ENCODE assay signal across 1 cellular context in genomic region chr18:12606592-12607315, GRCh38.
TF ChIP-seq lines count a peak whose summit lies in the region.

No MANE protein-coding gene starts in this region.

TF ChIP-seq in K562, 482 proteins besides CTCF, POLR2A, EP300 and RAD21 (continued from another document):
- TF ChIP-seq ATF3 (IDR thresholded peaks at IDR 0.05) (peak; percentile 87), ATF3 (CRISPR knock-in tag; conservative IDR thresholded peaks at IDR 0.05) (no peak), LCOR (CRISPR knock-in tag; IDR thresholded peaks at IDR 0.05) (no peak), E2F4 (CRISPR knock-in tag; IDR thresholded peaks at IDR 0.05; ENCODE audit: low read depth) (no peak), SUPT5H (IDR thresholded peaks at IDR 0.05) (no peak), SRSF9 (IDR thresholded peaks at IDR 0.05; ENCODE audit: borderline replicate concordance, low read depth, low read length) (no peak), CREB3L1 (IDR thresholded peaks at IDR 0.05; ENCODE audit: borderline replicate concordance, low read depth) (no peak), ATF4 (CRISPR knock-in tag; IDR thresholded peaks at IDR 0.05) (peak; percentile 79), ZNF589 (CRISPR knock-in tag; IDR thresholded peaks at IDR 0.05; ENCODE audit: low read depth) (peak; percentile 53), TCF7 (IDR thresholded peaks at IDR 0.05; ENCODE audit: borderline replicate concordance) (no peak), RBM14 (IDR thresholded peaks at IDR 0.05; ENCODE audit: borderline replicate concordance, insufficient read depth, low read depth, low read length) (no peak), CXXC5 (CRISPR knock-in tag; IDR thresholded peaks at IDR 0.05) (peak; percentile 26; the same call in 1 of the 2 replicates), DNMT1 (IDR thresholded peaks at IDR 0.05) (no peak), NFE2 (IDR thresholded peaks at IDR 0.05; ENCODE audit: low read depth) (0 out of 2 replicates have a peak, but pooled peaks have one; percentile 16), NFIC (IDR thresholded peaks at IDR 0.05) (no peak), CEBPG (CRISPR knock-in tag; IDR thresholded peaks at IDR 0.05) (peak; percentile 82), CEBPG (tag; conservative IDR thresholded peaks at IDR 0.05 in 1 of 2, IDR thresholded peaks at IDR 0.05 in 1 of 2) (peak; percentile 90 to 95), PKNOX1 (IDR thresholded peaks at IDR 0.05) (peak; percentile 39), ELF1 (tag; IDR thresholded peaks at IDR 0.05) (peak; percentile 37; the same call in 1 of the 2 replicates), ZNF584 (CRISPR knock-in tag; IDR thresholded peaks at IDR 0.05; ENCODE audit: low read depth) (peak; percentile 43), DPF2 (IDR thresholded peaks at IDR 0.05) (0 out of 2 replicates have a peak, but pooled peaks have one; percentile 29), SMAD4 (CRISPR knock-in tag; conservative IDR thresholded peaks at IDR 0.05) (peak; percentile 20; the same call in 1 of the 2 replicates), MBD1 (CRISPR knock-in tag; IDR thresholded peaks at IDR 0.05) (0 out of 2 replicates have a peak, but pooled peaks have one; percentile 15), KHSRP (IDR thresholded peaks at IDR 0.05) (no peak), ZNF384 (IDR thresholded peaks at IDR 0.05; ENCODE audit: low read depth, low read length) (peak; percentile 66; the same call in 1 of the 2 replicates), RBFOX2 (IDR thresholded peaks at IDR 0.05; ENCODE audit: low read depth, low read length) (no peak), JUN (IDR thresholded peaks at IDR 0.05; ENCODE audit: borderline replicate concordance, low read depth, low read length) (peak; percentile 16; the same call in 1 of the 2 replicates), JUN (CRISPR knock-in tag; IDR thresholded peaks at IDR 0.05; ENCODE audit: borderline replicate concordance) (no peak), PRPF4 (IDR thresholded peaks at IDR 0.05; ENCODE audit: insufficient read depth, low read depth, low read length, poor library complexity, severe bottlenecking) (no peak), NCOA2 (IDR thresholded peaks at IDR 0.05; ENCODE audit: partially characterized antibody in 2 of 2) (no peak), LEF1 (IDR thresholded peaks at IDR 0.05) (peak; percentile 32; the same call in 1 of the 2 replicates), SIRT6 (IDR thresholded peaks at IDR 0.05; ENCODE audit: low read depth, low read length) (no peak), GATA2 (CRISPR knock-in tag; IDR thresholded peaks at IDR 0.05) (no peak)
